Comparison of ENCODE assay signal across 8 cellular contexts in genomic region chr22:24555496-24556253, GRCh38. TPM values are rescaled to one million over a fixed set of nuclear protein-coding genes. Genes with fewer than 3 reads are reported as not detected.
A peak's percentile ranks its signal among the peaks of the same experiment; 100 is the strongest.
DNase-seq lines count a peak whose midpoint lies in the region; ATAC-seq, FAIRE-seq and TF ChIP-seq lines count a peak whose summit lies in the region.

Gene SNRPD3 (plus strand): TSS chr22:24555999. CDS start chr22:24557675, 1,676 bp downstream.

- DNase-seq in COLO829 (ENCODE audit: low spot score), result peak; percentile 92
- DNase-seq in GM20000 (ENCODE audit: low spot score), result peak; percentile 84
- DNase-seq in HT-29 (ENCODE audit: low spot score), result peak; percentile 86
- DNase-seq in NOMO-1 treated with DMSO at 0.1 percent for 48 hours (lab: John Stamatoyannopoulos, UW; ENCODE audit: unreplicated experiment), result peak; percentile 86
- peak; percentile 76 to 86 (median 81) for DNase-seq in activated CD8-positive, alpha-beta memory T cell treated with anti-CD3 and anti-CD28 coated beads for 48 hours (ENCODE audit: low read depth in 2 of 3, low spot score in 2 of 3)
- peak; percentile 56 to 93 for DNase-seq in H1 (ENCODE audit: low read depth in 1 of 2, low spot score in 2 of 2)
- peak; percentile 71 to 86 for DNase-seq in memory B cell (ENCODE audit: low spot score in 2 of 2)
- DNase-seq in stimulated activated CD8-positive, alpha-beta memory T cell treated with anti-CD3 and anti-CD28 coated beads, Interleukin-12 subunit alpha, Interleukin-12 subunit beta, amount 100 ng/mL, for 1 hour (ENCODE audit: low read depth), result peak; percentile 85

- 1% methylated on average over 45 of the region's 46 CpGs; no CpG with 5 or more reads in 1 of the 2 experiments for WGBS in H1 (ENCODE audit: extremely low coverage in 1 of 2, insufficient coverage in 1 of 2, insufficient read length in 1 of 2, insufficient replicate concordance in 2 of 2, low coverage in 1 of 2, low lambda C conversion rate in 2 of 2, missing lambda C conversion rate in 1 of 2), 2 experiments

- no peak within 1 kb of the TSS for H2BK20ac ChIP-seq in H1 (ENCODE audit: low read length)

- peak within 1 kb of the TSS; percentile 28; the same call in 1 of the 2 replicates for H2BK12ac ChIP-seq in H1 (ENCODE audit: low read depth, low read length)

- H4K91ac ChIP-seq in H1 (replicated peaks; ENCODE audit: insufficient read length, low read length), result peak within 1 kb of the TSS; percentile 68

- CTCF ChIA-PET in H1 (lab: Charles Lee; ENCODE audit: partially characterized antibody), result interaction anchor here (0.5 to 1.3 kb wide), 3 partner anchors 8 to 78 kb away, joined by 3 to 4 read pairs (median 3); no protein-coding TSS in a partner anchor

- H3K36me3 Mint-ChIP-seq in memory B cell, result peaks cover 20% of the 10 kb centered on the region

- H3K4me2 ChIP-seq in H1 (ENCODE audit: insufficient read depth in 1 of 2, low read depth in 2 of 2, low read length in 2 of 2), result peak within 1 kb of the TSS; percentile 86 to 90

- no peak within 1 kb of the TSS for H3K23ac ChIP-seq in H1 (ENCODE audit: insufficient read length)

- H2BK5ac ChIP-seq in H1 (ENCODE audit: low read depth, low read length), result peak within 1 kb of the TSS; percentile 96

- peak in 1 of 2 experiments; percentile 76; a peak in 1 of 3 replicates for TF ChIP-seq EP300 in H1 (IDR thresholded peaks at IDR 0.05; ENCODE audit: borderline replicate concordance in 1 of 2, low read depth in 2 of 2, low read length in 2 of 2)

- peak within 1 kb of the TSS; percentile 86 for H3K27ac Mint-ChIP-seq in memory B cell

- peaks cover 9 to 25% (median 23%) of the 10 kb centered on the region in 4 experiments for H3K36me3 ChIP-seq in H1 (ENCODE audit: control insufficient read depth in 2 of 4, insufficient read depth in 4 of 4, low read length in 3 of 4)

- POLR2A ChIA-PET in H1 (lab: Charles Lee; ENCODE audit: partially characterized antibody), result interaction anchor here (0.6 to 5.4 kb wide), 22 partner anchors 12 to 402 kb away, joined by 3 to 91 read pairs (median 4); partner anchors contain the start of genes ADORA2A, LRRC75B and SPECC1L

- peak; percentile 56 to 67; a peak in 1 of 3 replicates for TF ChIP-seq POLR2A in H1 (IDR thresholded peaks at IDR 0.05; ENCODE audit: control extremely low read depth in 1 of 2, low read depth in 2 of 2, low read length in 2 of 2)

- peak within 1 kb of the TSS; percentile 25; the same call in 1 of the 2 replicates for H2BK15ac ChIP-seq in H1 (ENCODE audit: low read length)

- peak within 1 kb of the TSS; percentile 93 to 97 (median 95) for H3K9ac ChIP-seq in H1 (replicated peaks in 1 of 4; ENCODE audit: extremely low read depth in 1 of 4, low read depth in 3 of 4, low read length in 3 of 4)

- peaks cover 42 to 84% of the 10 kb centered on the region in 2 experiments for H3K79me2 ChIP-seq in H1 (ENCODE audit: control insufficient read depth in 1 of 2, insufficient read depth in 2 of 2, low read length in 2 of 2)

- TF ChIP-seq CTCF in GM20000 (IDR thresholded peaks at IDR 0.05; ENCODE audit: extremely low read depth, missing control alignments) (no peak), H1 (IDR thresholded peaks at IDR 0.05; ENCODE audit: control extremely low read depth in 1 of 3, insufficient read depth in 1 of 3, low read depth in 1 of 3, low read length in 3 of 3) (no peak)

- H3K79me1 ChIP-seq in H1 (ENCODE audit: low read depth, low read length), result peaks cover 19% of the 10 kb centered on the region

- H4K5ac ChIP-seq in H1 (ENCODE audit: insufficient read length, low read depth, low read length), result peak within 1 kb of the TSS; percentile 90

- H3K4ac ChIP-seq in H1 (replicated peaks; ENCODE audit: insufficient read length, low read depth, low read length), result peak within 1 kb of the TSS; percentile 54

- peaks cover 17% of the 10 kb centered on the region for H3K23me2 ChIP-seq in H1 (ENCODE audit: low read depth, low read length)

- H3K4me1 ChIP-seq in H1 (replicated peaks in 1 of 4; ENCODE audit: control insufficient read depth in 3 of 4, insufficient read depth in 4 of 4, low read length in 3 of 4), result peaks cover 0 to 16% (median 3%) of the 10 kb centered on the region in 4 experiments; a peak in 6 of 7 replicates

- no peak within 1 kb of the TSS for H3K14ac ChIP-seq in H1 (ENCODE audit: insufficient read length)

- peaks cover 11 to 25% of the 10 kb centered on the region in 2 experiments for H4K20me1 ChIP-seq in H1 (replicated peaks in 1 of 2; ENCODE audit: control insufficient read depth in 1 of 2, insufficient read depth in 2 of 2, low read length in 2 of 2)

- peak within 1 kb of the TSS; percentile 34; the same call in 1 of the 2 replicates for H2AFZ ChIP-seq in H1 (ENCODE audit: low read length)

- peak within 1 kb of the TSS; percentile 98 for H3K4me3 Mint-ChIP-seq in memory B cell

- peak within 1 kb of the TSS; percentile 96 to 100 (median 100) for H3K4me3 ChIP-seq in H1 (ENCODE audit: extremely low read depth in 1 of 4, insufficient read depth in 2 of 4, low read depth in 3 of 4, low read length in 4 of 4)

- peak within 1 kb of the TSS; percentile 97; the same call in 1 of the 2 replicates for H4K8ac ChIP-seq in H1 (ENCODE audit: extremely low read depth, insufficient read depth, low read length)

- H3K9me3 Mint-ChIP-seq in memory B cell, result no peaks in the 10 kb centered on the region

- 0 out of 2 replicates have a peak within 1 kb of the TSS, but pooled peaks have one; percentile 18 for H2AK5ac ChIP-seq in H1 (ENCODE audit: low read depth, low read length)

- peaks cover 59% of the 10 kb centered on the region for H3K4me1 Mint-ChIP-seq in memory B cell

- H2BK120ac ChIP-seq in H1 (replicated peaks; ENCODE audit: low read depth, low read length), result no peak within 1 kb of the TSS

- no peaks in the 10 kb centered on the region for H3K9me3 ChIP-seq in H1 (ENCODE audit: insufficient read depth in 2 of 2, low read depth in 1 of 2, low read length in 1 of 2)

- H3K27me3 ChIP-seq in H1 (replicated peaks in 1 of 4; ENCODE audit: control insufficient read depth in 3 of 4, extremely low read depth in 1 of 4, insufficient read depth in 3 of 4, low read length in 3 of 4), result no peaks in the 10 kb centered on the region; a peak in 1 of 7 replicates

- peak within 1 kb of the TSS; percentile 86 for H3K18ac ChIP-seq in H1 (ENCODE audit: extremely low read depth, low read length)

- H3K56ac ChIP-seq in H1 (replicated peaks; ENCODE audit: insufficient read length, low read depth, low read length), result peak within 1 kb of the TSS; percentile 83

- ATAC-seq in memory B cell (ENCODE audit: low read depth), result peak; percentile 45

- no peak for FAIRE-seq in H1 (lab: Jason Lieb, UNC)

- H3K27ac ChIP-seq in H1 (ENCODE audit: low read depth, low read length), result peak within 1 kb of the TSS; percentile 95

- TF ChIP-seq RAD21 in H1 (IDR thresholded peaks at IDR 0.05 in 1 of 2, conservative IDR thresholded peaks at IDR 0.05 in 1 of 2; ENCODE audit: low read depth in 2 of 2, low read length in 2 of 2), result no peak

- no peaks in the 10 kb centered on the region for H3K27me3 Mint-ChIP-seq in memory B cell

TF ChIP-seq in H1, 55 proteins besides CTCF, POLR2A, EP300 and RAD21 (continues in another document):
- TF ChIP-seq FOSL1 (IDR thresholded peaks at IDR 0.05; ENCODE audit: insufficient read depth, low read depth, low read length), result no peak
- 0 out of 2 replicates have a peak, but pooled peaks have one; percentile 48 for TF ChIP-seq SP4 (IDR thresholded peaks at IDR 0.05; ENCODE audit: low read length)
- peak; percentile 67; the same call in 1 of the 2 replicates for TF ChIP-seq EGR1 (IDR thresholded peaks at IDR 0.05; ENCODE audit: borderline replicate concordance, low read depth, low read length)
- TF ChIP-seq SRF (IDR thresholded peaks at IDR 0.05; ENCODE audit: low read depth, low read length), result 0 out of 2 replicates have a peak, but pooled peaks have one; percentile 41
- TF ChIP-seq SUZ12 (IDR thresholded peaks at IDR 0.05; ENCODE audit: low read length), result no peak
- TF ChIP-seq RFX5 (IDR thresholded peaks at IDR 0.05; ENCODE audit: borderline replicate concordance, low read depth, low read length), result no peak
- no peak for TF ChIP-seq CEBPB (IDR thresholded peaks at IDR 0.05; ENCODE audit: low read depth, low read length)
- no peak for TF ChIP-seq RNF2 (IDR thresholded peaks at IDR 0.05; ENCODE audit: borderline replicate concordance, low read depth, low read length, missing control alignments, poor library complexity, severe bottlenecking)
- TF ChIP-seq HDAC6 (IDR thresholded peaks at IDR 0.05; ENCODE audit: low read depth, low read length), result no peak
- no peak for TF ChIP-seq NANOG (IDR thresholded peaks at IDR 0.05; ENCODE audit: insufficient read depth, low read depth, low read length, poor library complexity, severe bottlenecking)
- TF ChIP-seq JUN (IDR thresholded peaks at IDR 0.05; ENCODE audit: low read depth, low read length), result no peak
- peak; percentile 95 for TF ChIP-seq TAF1 (IDR thresholded peaks at IDR 0.05; ENCODE audit: low read depth, low read length)
- no peak for TF ChIP-seq CBX8 (IDR thresholded peaks at IDR 0.05; ENCODE audit: borderline replicate concordance, low read depth, low read length)
- no peak for TF ChIP-seq SP2 (IDR thresholded peaks at IDR 0.05; ENCODE audit: low read length)
- peak; percentile 53 for TF ChIP-seq CREB1 (IDR thresholded peaks at IDR 0.05)
- peak; percentile 35; the same call in 1 of the 2 replicates for TF ChIP-seq JUND (IDR thresholded peaks at IDR 0.05; ENCODE audit: low read length)
- TF ChIP-seq E2F6 (IDR thresholded peaks at IDR 0.05), result no peak
- no peak; the same call in 1 of the 2 replicates for TF ChIP-seq CHD2 (IDR thresholded peaks at IDR 0.05; ENCODE audit: low read length)
- no peak for TF ChIP-seq TCF12 (IDR thresholded peaks at IDR 0.05; ENCODE audit: low read depth, low read length)

RNA-seq across cellular contexts. Expression of gene SNRPD3, which starts in this region (rescaled TPM):
- total RNA-seq in HT-29 (2014; rRNA removed; shearing (Covaris generic)), result 170 and 171 TPM in 2 replicates
- total RNA-seq in H1 (2021; fragmentation: NEBNext Ultra II Directional; extraction: Animal tissue kit (Norgen Biotek cat#: 25700)), result 200 TPM in 2 replicates
- polyA plus RNA-seq in H1 (2011; rRNA removed), result 258 and 455 TPM in 2 replicates
- 394 TPM for polyA plus RNA-seq in H1 (2011; cell fraction: cytosol; rRNA removed)
- polyA plus RNA-seq in H1 (2011; cell fraction: nucleus; rRNA removed), result 159 TPM
- 341 to 525 TPM (median 423 TPM) in 4 replicates for polyA plus RNA-seq in H1 (2012, experiment 1 of 2)
- polyA plus RNA-seq in H1 (2012, experiment 2 of 2), result 66.4 TPM
- 141 TPM for polyA plus RNA-seq in H1 (2013, experiment 1 of 2)
- polyA plus RNA-seq in H1 (2013, experiment 2 of 2), result 143 TPM
- 289 and 329 TPM in 2 replicates for polyA minus RNA-seq in H1 (2011; rRNA and poly(A)+ RNA removed)
- 131 TPM for polyA minus RNA-seq in H1 (2011; cell fraction: cytosol; rRNA and poly(A)+ RNA removed)
- polyA minus RNA-seq in H1 (2011; cell fraction: nucleus; rRNA and poly(A)+ RNA removed), result 174 TPM

Comparison
In these comparisons a context has a peak if more than half of its experiments do, and no peak if none do; other contexts are left out.
1. Peak in every context shown above with its lines: DNase-seq, ATAC-seq, H3K4me3 ChIP-seq and H3K27ac ChIP-seq.